In genomic region chr20:13207016-13207415, GRCh38 we compare ENCODE assay signal across 34 cellular contexts.
"Had no signal": no experiment of that assay in that cellular context is flagged by ENCODE, and none has a peak within 500 bp of the region (broad histone marks: within the 10 kb centered on the region; RNA-seq: fewer than 3 reads in every experiment).

No MANE protein-coding gene starts in this region.

- H3K9me3 ChIP-seq: MG63 had no signal

- H3K36me3 ChIP-seq: MG63 had no signal

- H3K4me2 ChIP-seq: KMS-11 had no signal

- H3K4me3 ChIP-seq: MG63 had no signal

- DNase-seq: Karpas-422, Kasumi-1, MG63, MM.1S, MV-4-11, NCI-H1048, NCI-H1092, NCI-H1092 treated with DMSO at 0.1 percent for 48 hours, NCI-H1105, NCI-H1105 treated with DMSO at 0.1 percent for 48 hours, NCI-H1417, NCI-H1417 treated with DMSO at 0.1 percent for 48 hours, NCI-H1436, NCI-H1436 treated with DMSO at 0.1 percent for 48 hours, NCI-H146, NCI-H1694, NCI-H1694 treated with DMSO at 0.1 percent for 48 hours, NCI-H187, NCI-H187 treated with DMSO at 0.1 percent for 48 hours, NCI-H1930, NCI-H2029, NCI-H2029 treated with DMSO at 0.1 percent for 48 hours, NCI-H2081, NCI-H2081 treated with DMSO at 0.1 percent for 48 hours, NCI-H2107, NCI-H2171, NCI-H2171 treated with DMSO at 0.1 percent for 48 hours, NCI-H2227 treated with DMSO at 0.1 percent for 48 hours, NCI-H226, NCI-H345, NCI-H446, NCI-H446 treated with DMSO at 0.1 percent for 48 hours, NCI-H510A had no signal

- H3K9ac ChIP-seq: KMS-11 had no signal

- H3K27ac ChIP-seq: KMS-11 had no signal
